ENCODE assay signal across 32 cellular contexts in genomic region chr3:127137113-127137512, GRCh38. TPM values are rescaled to one million over a fixed set of nuclear protein-coding genes. Genes with fewer than 3 reads are reported as not detected.
DNase-seq lines count a peak whose midpoint lies in the region; ATAC-seq and TF ChIP-seq lines count a peak whose summit lies in the region.
"Had no signal": no experiment of that assay in that cellular context is flagged by ENCODE, and none has a peak within 500 bp of the region (broad histone marks: within the 10 kb centered on the region; RNA-seq: fewer than 3 reads in every experiment).

No MANE protein-coding gene starts in this region.

- no peaks in the 10 kb centered on the region for H3K9me3 ChIP-seq in right atrium auricular region
- H3K9me3 ChIP-seq in heart right ventricle = no peaks in the 10 kb centered on the region
- no peaks in the 10 kb centered on the region for H3K9me3 ChIP-seq in suprapubic skin
- H3K9me3 ChIP-seq: BE2C, gastrocnemius medialis, pancreas had no signal

- H3K4me1 ChIP-seq in right atrium auricular region = peaks cover 0 to 31% of the 10 kb centered on the region in 2 donors
- H3K4me1 ChIP-seq in heart right ventricle = peaks cover 0 to 49% (median 23%) of the 10 kb centered on the region in 9 donors
- peaks cover 26% of the 10 kb centered on the region for H3K4me1 ChIP-seq in suprapubic skin

- TF ChIP-seq EP300 in suprapubic skin (IDR thresholded peaks at IDR 0.05) = no peak

- TF ChIP-seq CTCF in right atrium auricular region (IDR thresholded peaks at IDR 0.05) (no peak), heart right ventricle (IDR thresholded peaks at IDR 0.05) (no peak), suprapubic skin (IDR thresholded peaks at IDR 0.05) (no peak)

- DNase-seq in Right ventricle myocardium superior (peak; percentile 52), right atrium auricular region (ENCODE audit: low spot score) (no peak), SW480 (ENCODE audit: low spot score) (peak; percentile 16), heart right ventricle (peak in 1 of 2 donors; percentile 47), germinal center (ENCODE audit: low spot score) (no peak), suprapubic skin (ENCODE audit: low spot score in 2 of 2) (no peak)
- no peak for DNase-seq in stimulated activated CD8-positive, alpha-beta memory T cell treated with anti-CD3 and anti-CD28 coated beads, Interleukin-4, amount 100 ng/mL, for 48 hours
- DNase-seq: ACHN; activated CD4-positive, alpha-beta T cell treated with anti-CD3 and anti-CD28 coated beads for 4 hours; activated CD8-positive, alpha-beta T cell treated with anti-CD3 and anti-CD28 coated beads, Interleukin-2, amount 10 ng/mL, durations not matched to agents 7 days and 5 days; activated T-cell treated with anti-CD3 and anti-CD28 coated beads for 4 hours; BE2C; CD8-positive, alpha-beta T cell; DMS 273 treated with DMSO at 0.1 percent for 48 hours; gastrocnemius medialis; HCEC 1CT; hippocampal formation; left colon; NCI-H1092; NCI-H1694; NCI-H226; nephron progenitor cell; pancreas; stimulated activated naive CD8-positive, alpha-beta T cell treated with anti-CD3 and anti-CD28 coated beads, Interleukin-15, Interleukin-2, amounts not matched to agents 100 U/mL and 50 U/mL, for 24 hours; WERI-Rb-1 had no signal

- 53 to 58% methylated on average over 8 of the region's 8 CpGs for whole genome bisulfite sequencing in heart right ventricle, 2 donors
- 77% methylated on average over 8 of the region's 8 CpGs for WGBS in suprapubic skin

- intact Hi-C loops in Right ventricle myocardium superior (cut with DNase I) = no loop called here
- intact Hi-C loops in heart right ventricle (cut with DNase I) = loop anchor here in 1 of 10 donors (2.0 kb wide), 1 partner anchor 32 kb away; no protein-coding TSS in a partner anchor

- H3K27me3 ChIP-seq in right atrium auricular region (no peaks in the 10 kb centered on the region), heart right ventricle (peaks cover 0 to 41% (median 11%) of the 10 kb centered on the region in 7 donors), suprapubic skin (peaks cover 31% of the 10 kb centered on the region)
- H3K27me3 ChIP-seq: BE2C, gastrocnemius medialis had no signal

- ATAC-seq in Right ventricle myocardium superior (ENCODE audit: poor library complexity) (peak; percentile 32), heart right ventricle (peak in 7 of 8 donors; percentile 12 to 64 (median 53))
- ATAC-seq: activated CD8-positive, alpha-beta T cell treated with anti-CD3 and anti-CD28 coated beads, Interleukin-2, amount 10 ng/mL, durations not matched to agents 7 days and 5 days; CD8-positive, alpha-beta T cell; gastrocnemius medialis; left colon; pancreas; stimulated activated naive CD8-positive, alpha-beta T cell treated with anti-CD3 and anti-CD28 coated beads, Interleukin-15, Interleukin-2, amounts not matched to agents 100 U/mL and 50 U/mL, for 24 hours had no signal

- H3K27ac ChIP-seq in right atrium auricular region = peak overlapping the region in 1 of 2 donors; percentile 77
- peak overlapping the region in 7 of 10 donors; percentile 37 to 85 (median 78) for H3K27ac ChIP-seq in heart right ventricle
- H3K27ac ChIP-seq in suprapubic skin = no peak overlapping the region
- H3K27ac ChIP-seq: pancreas, WERI-Rb-1 had no signal

- H3K4me3 ChIP-seq in right atrium auricular region (no peak overlapping the region), heart right ventricle (no peak overlapping the region), suprapubic skin (no peak overlapping the region)
- H3K4me3 ChIP-seq: gastrocnemius medialis, pancreas, skin epidermis had no signal

- no peak for TF ChIP-seq POLR2A in suprapubic skin (IDR thresholded peaks at IDR 0.05)

- no peaks in the 10 kb centered on the region for H3K36me3 ChIP-seq in right atrium auricular region
- no peaks in the 10 kb centered on the region for H3K36me3 ChIP-seq in heart right ventricle
- no peaks in the 10 kb centered on the region for H3K36me3 ChIP-seq in suprapubic skin
- H3K36me3 ChIP-seq: BE2C, gastrocnemius medialis, pancreas, WERI-Rb-1 had no signal

RNA-seq across cellular contexts. Expression of gene PRR23E, which starts 55.8 kb away (rescaled TPM):
- total RNA-seq in Right ventricle myocardium superior = not detected
- not detected for total RNA-seq in right atrium auricular region
- total RNA-seq in heart right ventricle = not detected
- polyA plus RNA-seq in heart right ventricle = not detected
- total RNA-seq in suprapubic skin = not detected
- total RNA-seq: activated CD8-positive, alpha-beta T cell treated with anti-CD3 and anti-CD28 coated beads, Interleukin-2, amount 10 ng/mL, durations not matched to agents 7 days and 5 days; activated T-helper 2 cell treated with anti-CD3 and anti-CD28 coated beads, Interferon-gamma antibody, Interleukin-2, Interleukin-4, amounts not matched to agents 10 μg/mL and 5 μg/mL and 100 μg/mL, durations not matched to agents 14 hours and 24 hours and 36 hours; bronchial epithelial cell; CD8-positive, alpha-beta T cell; endothelial cell of umbilical vein; gastrocnemius medialis; left colon; pancreas; renal cortical epithelial cell had no signal
- polyA plus RNA-seq: endothelial cell of umbilical vein, IgD-negative memory B cell, pancreas, thymus had no signal

Comparison
In these comparisons a context has a peak if more than half of its experiments do, and no peak if none do; other contexts are left out.
1. DNase-seq: peak in Right ventricle myocardium superior (single experiment) and SW480 (single experiment); none in right atrium auricular region (single experiment), germinal center (single experiment), suprapubic skin (0 of 2) and stimulated activated CD8-positive, alpha-beta memory T cell treated with anti-CD3 and anti-CD28 coated beads, Interleukin-4, amount 100 ng/mL, for 48 hours (single experiment).